In genomic region chr3:197574396-197574981, GRCh38 we compare ENCODE assay signal across 2 cellular contexts.
TF ChIP-seq lines count a peak whose summit lies in the region.

No MANE protein-coding gene starts in this region.

TF ChIP-seq in WTC11, 78 proteins besides CTCF, POLR2A, EP300 and RAD21:
- TF ChIP-seq SP1 (CRISPR knock-in tag; conservative IDR thresholded peaks at IDR 0.05) (0 out of 2 replicates have a peak, but pooled peaks have one; percentile 14), ZNF281 (CRISPR knock-in tag; IDR thresholded peaks at IDR 0.05) (0 out of 2 replicates have a peak, but pooled peaks have one; percentile 23), TEAD1 (CRISPR knock-in tag; IDR thresholded peaks at IDR 0.05) (peak; percentile 77; the same call in 1 of the 2 replicates)

TF ChIP-seq in neural cell, 6 proteins besides CTCF, POLR2A, EP300 and RAD21:
- peak; percentile 15 for TF ChIP-seq POLR2AphosphoS5 (IDR thresholded peaks at IDR 0.05)
